16 cellular contexts compared by ENCODE assay signal in the genomic region with DNA sequence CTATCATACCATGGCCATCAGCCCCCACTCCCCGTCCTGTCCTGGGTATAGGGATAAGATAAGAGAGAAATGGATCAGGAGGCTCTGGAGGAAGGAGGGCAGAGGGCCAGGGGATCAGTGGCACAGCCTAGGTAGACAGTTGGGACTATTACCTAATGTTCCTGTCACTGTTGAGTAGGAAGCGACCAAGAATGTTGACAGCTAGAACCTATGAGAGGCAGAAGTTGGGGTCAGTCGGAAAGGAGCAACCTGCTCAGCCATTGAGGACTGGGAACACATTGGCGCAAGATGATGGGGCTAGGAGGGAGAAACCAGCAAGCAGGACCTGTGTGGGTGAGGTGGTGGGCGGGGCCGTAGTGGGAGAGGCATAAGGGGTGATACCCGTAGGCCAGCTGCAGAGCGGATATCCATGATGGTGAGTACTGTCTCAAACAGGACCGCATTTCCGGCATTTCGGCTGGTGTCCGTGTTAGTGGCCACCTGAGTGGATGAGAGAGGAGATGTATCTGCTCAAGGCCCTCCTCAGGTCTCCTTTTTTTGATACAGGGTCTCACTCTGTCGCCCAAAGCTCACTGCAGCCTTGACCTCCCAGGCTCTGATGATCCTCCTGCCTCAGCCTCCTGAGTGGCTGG. TPM values are rescaled to one million over a fixed set of nuclear protein-coding genes. Genes with fewer than 3 reads are reported as not detected.
DNase-seq lines count a peak whose midpoint lies in the region; ATAC-seq and TF ChIP-seq lines count a peak whose summit lies in the region.
"Had no signal": no experiment of that assay in that cellular context is flagged by ENCODE, and none has a peak within 500 bp of the region (broad histone marks: within the 10 kb centered on the region; RNA-seq: fewer than 3 reads in every experiment).

No MANE protein-coding gene starts in this region.

- H3K27ac ChIP-seq in RWPE1: peak overlapping the region; percentile 56; the same call in 1 of the 2 replicates
- H3K27ac ChIP-seq: vagina had no signal

- intact Hi-C loops in posterior vena cava (cut with DNase I): loop anchor here in 1 of 2 donors (10.0 kb wide), 1 partner anchor 229 kb away; no protein-coding TSS in a partner anchor

- CTCF ChIA-PET in RWPE1 (lab: Yijun Ruan, JAX): interaction anchor here (1.0 kb wide), 1 partner anchor 86 kb away, joined by 3 read pairs; no protein-coding TSS in a partner anchor

- ATAC-seq in GM18505 (IDR thresholded peaks at IDR 0.05; ENCODE audit: unreplicated experiment) (no peak), HG02885 (IDR thresholded peaks at IDR 0.05; ENCODE audit: poor library complexity, unreplicated experiment) (no peak)
- ATAC-seq: CD8-positive, alpha-beta T cell had no signal

- H3K4me1 Mint-ChIP-seq in endothelial cell (ENCODE audit: unreplicated experiment): peaks cover 26% of the 10 kb centered on the region

- no peaks in the 10 kb centered on the region for H3K9me3 Mint-ChIP-seq in endothelial cell (ENCODE audit: unreplicated experiment)
- H3K9me3 Mint-ChIP-seq: CD8-positive, alpha-beta T cell had no signal

- TF ChIP-seq POLR2A in GM18505 (IDR thresholded peaks at IDR 0.05; ENCODE audit: borderline replicate concordance, extremely low read depth, insufficient read depth, insufficient read length): peak; percentile 50

- peaks cover 35% of the 10 kb centered on the region for H3K36me3 Mint-ChIP-seq in endothelial cell (ENCODE audit: low read depth, unreplicated experiment)

- peaks cover 18% of the 10 kb centered on the region for H3K27me3 Mint-ChIP-seq in endothelial cell (ENCODE audit: unreplicated experiment)

- H3K4me3 Mint-ChIP-seq in endothelial cell (ENCODE audit: unreplicated experiment): peak overlapping the region; percentile 53
- H3K4me3 Mint-ChIP-seq: CD8-positive, alpha-beta T cell had no signal

- peak overlapping the region; percentile 32 for H3K27ac Mint-ChIP-seq in endothelial cell (ENCODE audit: unreplicated experiment)

- DNase-seq in RWPE1 (ENCODE audit: low spot score) (no peak), endothelial cell (ENCODE audit: low spot score) (no peak), posterior vena cava (ENCODE audit: low spot score) (peak; percentile 72), DMS 273 (lab: John Stamatoyannopoulos, UW; ENCODE audit: unreplicated experiment) (no peak), NCI-H774 (lab: John Stamatoyannopoulos, UW) (no peak)
- DNase-seq: amniotic stem cell; CD8-positive, alpha-beta T cell; dermis blood vessel endothelial cell; mesenchymal stem cell; NCI-H1694; NCI-H82 had no signal

- POLR2A ChIA-PET in RWPE1 (lab: Yijun Ruan, JAX; ENCODE audit: low non-redundant PET): no interaction called here

- no peak for TF ChIP-seq CTCF in RWPE1 (conservative IDR thresholded peaks at IDR 0.05; ENCODE audit: low read depth)
- TF ChIP-seq CTCF in endothelial cell (IDR thresholded peaks at IDR 0.05; ENCODE audit: unreplicated experiment): no peak

RNA-seq across cellular contexts. Expression of gene AP1G2, which starts 3.3 kb away (rescaled TPM):
- total RNA-seq in endothelial cell (ENCODE audit: unreplicated experiment): 134 TPM
- total RNA-seq in posterior vena cava: 10 to 100 TPM; 31.5 to 36.5 TPM

RNA-seq across cellular contexts. Expression of gene THTPA, which starts 8.2 kb away (rescaled TPM):
- total RNA-seq in endothelial cell (ENCODE audit: unreplicated experiment) (6.9 TPM), posterior vena cava (10 to 100 TPM; 11.6 to 19.6 TPM)

RNA-seq across cellular contexts. Expression of gene ZFHX2, which starts 12.7 kb away (rescaled TPM):
- total RNA-seq in endothelial cell (ENCODE audit: unreplicated experiment) (12.7 TPM), posterior vena cava (1 to 10 TPM; 2.3 to 2.4 TPM)

RNA-seq across cellular contexts. Expression of gene JPH4, which starts 14.3 kb away (rescaled TPM):
- total RNA-seq in endothelial cell (ENCODE audit: unreplicated experiment): 0.64 TPM
- 1 to 10 TPM; 4.3 to 5.6 TPM for total RNA-seq in posterior vena cava
- total RNA-seq: CD8-positive, alpha-beta T cell; dermis blood vessel endothelial cell; endothelial cell of umbilical vein; myocyte had no signal
